Comparison of ENCODE assay signal across 1 cellular context in the genomic region with DNA sequence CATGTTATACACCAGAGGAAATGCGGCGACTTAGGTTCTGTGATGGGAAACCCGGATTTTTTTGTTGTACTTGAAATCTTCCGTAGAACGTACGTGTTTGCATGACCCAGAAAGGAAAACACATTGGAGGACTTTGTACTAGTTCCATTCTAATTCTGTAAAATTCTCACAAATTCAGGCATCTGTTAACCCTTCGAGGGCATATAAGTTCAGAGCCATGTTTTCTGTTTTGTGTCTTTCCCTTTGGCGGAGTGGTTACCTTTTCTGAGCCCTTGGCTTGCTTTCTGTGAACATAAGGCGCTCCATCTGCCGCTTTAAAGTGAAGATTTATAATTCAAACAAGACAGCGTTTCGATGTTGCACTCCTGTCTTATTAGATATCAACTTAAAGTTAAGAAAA.
A peak's percentile ranks its signal among the peaks of the same experiment; 100 is the strongest.
TF ChIP-seq lines count a peak whose summit lies in the region.

No MANE protein-coding gene starts in this region.

TF ChIP-seq in HepG2, 621 proteins besides CTCF, POLR2A, EP300 and RAD21:
- TF ChIP-seq NR1H2 (CRISPR knock-in tag; IDR thresholded peaks at IDR 0.05; ENCODE audit: borderline replicate concordance, low read depth) (no peak), HIVEP1 (CRISPR knock-in tag; IDR thresholded peaks at IDR 0.05) (no peak), ZSCAN21 (CRISPR knock-in tag; IDR thresholded peaks at IDR 0.05; ENCODE audit: borderline replicate concordance) (no peak), ZNF709 (CRISPR knock-in tag; IDR thresholded peaks at IDR 0.05) (no peak), ZIK1 (CRISPR knock-in tag; IDR thresholded peaks at IDR 0.05; ENCODE audit: borderline replicate concordance, low read depth) (no peak), HNF4G (IDR thresholded peaks at IDR 0.05; ENCODE audit: borderline replicate concordance, low read depth, low read length) (peak; percentile 18; the same call in 1 of the 2 replicates), HNF4G (CRISPR knock-in tag; IDR thresholded peaks at IDR 0.05; ENCODE audit: borderline replicate concordance, low read depth) (no peak), NRL (CRISPR knock-in tag; IDR thresholded peaks at IDR 0.05; ENCODE audit: borderline replicate concordance) (no peak), ZNF296 (CRISPR knock-in tag; conservative IDR thresholded peaks at IDR 0.05) (no peak), ZNF180 (CRISPR knock-in tag; IDR thresholded peaks at IDR 0.05; ENCODE audit: borderline replicate concordance, low read depth) (no peak), ZNF550 (CRISPR knock-in tag; IDR thresholded peaks at IDR 0.05; ENCODE audit: borderline replicate concordance) (no peak), CBFB (CRISPR knock-in tag; IDR thresholded peaks at IDR 0.05) (no peak), TARDBP (CRISPR knock-in tag; IDR thresholded peaks at IDR 0.05) (no peak), HHEX (CRISPR knock-in tag; IDR thresholded peaks at IDR 0.05) (no peak), TOE1 (CRISPR knock-in tag; IDR thresholded peaks at IDR 0.05) (no peak), FOXA3 (CRISPR knock-in tag; IDR thresholded peaks at IDR 0.05) (no peak), ZNF652 (CRISPR knock-in tag; IDR thresholded peaks at IDR 0.05; ENCODE audit: borderline replicate concordance, low read depth) (peak; percentile 96), FOXP1 (IDR thresholded peaks at IDR 0.05) (no peak), FOXP1 (CRISPR knock-in tag; IDR thresholded peaks at IDR 0.05) (no peak), TBX2 (CRISPR knock-in tag; IDR thresholded peaks at IDR 0.05; ENCODE audit: borderline replicate concordance) (no peak), ASH2L (IDR thresholded peaks at IDR 0.05; ENCODE audit: insufficient read length, low read depth, low read length) (peak; percentile 29)
- TF ChIP-seq, protein P1, sequence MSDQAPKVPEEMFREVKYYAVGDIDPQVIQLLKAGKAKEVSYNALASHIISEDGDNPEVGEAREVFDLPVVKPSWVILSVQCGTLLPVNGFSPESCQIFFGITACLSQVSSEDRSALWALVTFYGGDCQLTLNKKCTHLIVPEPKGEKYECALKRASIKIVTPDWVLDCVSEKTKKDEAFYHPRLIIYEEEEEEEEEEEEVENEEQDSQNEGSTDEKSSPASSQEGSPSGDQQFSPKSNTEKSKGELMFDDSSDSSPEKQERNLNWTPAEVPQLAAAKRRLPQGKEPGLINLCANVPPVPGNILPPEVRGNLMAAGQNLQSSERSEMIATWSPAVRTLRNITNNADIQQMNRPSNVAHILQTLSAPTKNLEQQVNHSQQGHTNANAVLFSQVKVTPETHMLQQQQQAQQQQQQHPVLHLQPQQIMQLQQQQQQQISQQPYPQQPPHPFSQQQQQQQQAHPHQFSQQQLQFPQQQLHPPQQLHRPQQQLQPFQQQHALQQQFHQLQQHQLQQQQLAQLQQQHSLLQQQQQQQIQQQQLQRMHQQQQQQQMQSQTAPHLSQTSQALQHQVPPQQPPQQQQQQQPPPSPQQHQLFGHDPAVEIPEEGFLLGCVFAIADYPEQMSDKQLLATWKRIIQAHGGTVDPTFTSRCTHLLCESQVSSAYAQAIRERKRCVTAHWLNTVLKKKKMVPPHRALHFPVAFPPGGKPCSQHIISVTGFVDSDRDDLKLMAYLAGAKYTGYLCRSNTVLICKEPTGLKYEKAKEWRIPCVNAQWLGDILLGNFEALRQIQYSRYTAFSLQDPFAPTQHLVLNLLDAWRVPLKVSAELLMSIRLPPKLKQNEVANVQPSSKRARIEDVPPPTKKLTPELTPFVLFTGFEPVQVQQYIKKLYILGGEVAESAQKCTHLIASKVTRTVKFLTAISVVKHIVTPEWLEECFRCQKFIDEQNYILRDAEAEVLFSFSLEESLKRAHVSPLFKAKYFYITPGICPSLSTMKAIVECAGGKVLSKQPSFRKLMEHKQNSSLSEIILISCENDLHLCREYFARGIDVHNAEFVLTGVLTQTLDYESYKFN (CRISPR knock-in tag; conservative IDR thresholded peaks at IDR 0.05): peak; percentile 49
- TF ChIP-seq, protein P2, sequence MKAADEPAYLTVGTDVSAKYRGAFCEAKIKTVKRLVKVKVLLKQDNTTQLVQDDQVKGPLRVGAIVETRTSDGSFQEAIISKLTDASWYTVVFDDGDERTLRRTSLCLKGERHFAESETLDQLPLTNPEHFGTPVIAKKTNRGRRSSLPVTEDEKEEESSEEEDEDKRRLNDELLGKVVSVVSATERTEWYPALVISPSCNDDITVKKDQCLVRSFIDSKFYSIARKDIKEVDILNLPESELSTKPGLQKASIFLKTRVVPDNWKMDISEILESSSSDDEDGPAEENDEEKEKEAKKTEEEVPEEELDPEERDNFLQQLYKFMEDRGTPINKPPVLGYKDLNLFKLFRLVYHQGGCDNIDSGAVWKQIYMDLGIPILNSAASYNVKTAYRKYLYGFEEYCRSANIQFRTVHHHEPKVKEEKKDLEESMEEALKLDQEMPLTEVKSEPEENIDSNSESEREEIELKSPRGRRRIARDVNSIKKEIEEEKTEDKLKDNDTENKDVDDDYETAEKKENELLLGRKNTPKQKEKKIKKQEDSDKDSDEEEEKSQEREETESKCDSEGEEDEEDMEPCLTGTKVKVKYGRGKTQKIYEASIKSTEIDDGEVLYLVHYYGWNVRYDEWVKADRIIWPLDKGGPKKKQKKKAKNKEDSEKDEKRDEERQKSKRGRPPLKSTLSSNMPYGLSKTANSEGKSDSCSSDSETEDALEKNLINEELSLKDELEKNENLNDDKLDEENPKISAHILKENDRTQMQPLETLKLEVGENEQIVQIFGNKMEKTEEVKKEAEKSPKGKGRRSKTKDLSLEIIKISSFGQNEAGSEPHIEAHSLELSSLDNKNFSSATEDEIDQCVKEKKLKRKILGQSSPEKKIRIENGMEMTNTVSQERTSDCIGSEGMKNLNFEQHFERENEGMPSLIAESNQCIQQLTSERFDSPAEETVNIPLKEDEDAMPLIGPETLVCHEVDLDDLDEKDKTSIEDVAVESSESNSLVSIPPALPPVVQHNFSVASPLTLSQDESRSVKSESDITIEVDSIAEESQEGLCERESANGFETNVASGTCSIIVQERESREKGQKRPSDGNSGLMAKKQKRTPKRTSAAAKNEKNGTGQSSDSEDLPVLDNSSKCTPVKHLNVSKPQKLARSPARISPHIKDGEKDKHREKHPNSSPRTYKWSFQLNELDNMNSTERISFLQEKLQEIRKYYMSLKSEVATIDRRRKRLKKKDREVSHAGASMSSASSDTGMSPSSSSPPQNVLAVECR (CRISPR knock-in tag; IDR thresholded peaks at IDR 0.05; ENCODE audit: borderline replicate concordance): no peak
- TF ChIP-seq, protein P3, sequence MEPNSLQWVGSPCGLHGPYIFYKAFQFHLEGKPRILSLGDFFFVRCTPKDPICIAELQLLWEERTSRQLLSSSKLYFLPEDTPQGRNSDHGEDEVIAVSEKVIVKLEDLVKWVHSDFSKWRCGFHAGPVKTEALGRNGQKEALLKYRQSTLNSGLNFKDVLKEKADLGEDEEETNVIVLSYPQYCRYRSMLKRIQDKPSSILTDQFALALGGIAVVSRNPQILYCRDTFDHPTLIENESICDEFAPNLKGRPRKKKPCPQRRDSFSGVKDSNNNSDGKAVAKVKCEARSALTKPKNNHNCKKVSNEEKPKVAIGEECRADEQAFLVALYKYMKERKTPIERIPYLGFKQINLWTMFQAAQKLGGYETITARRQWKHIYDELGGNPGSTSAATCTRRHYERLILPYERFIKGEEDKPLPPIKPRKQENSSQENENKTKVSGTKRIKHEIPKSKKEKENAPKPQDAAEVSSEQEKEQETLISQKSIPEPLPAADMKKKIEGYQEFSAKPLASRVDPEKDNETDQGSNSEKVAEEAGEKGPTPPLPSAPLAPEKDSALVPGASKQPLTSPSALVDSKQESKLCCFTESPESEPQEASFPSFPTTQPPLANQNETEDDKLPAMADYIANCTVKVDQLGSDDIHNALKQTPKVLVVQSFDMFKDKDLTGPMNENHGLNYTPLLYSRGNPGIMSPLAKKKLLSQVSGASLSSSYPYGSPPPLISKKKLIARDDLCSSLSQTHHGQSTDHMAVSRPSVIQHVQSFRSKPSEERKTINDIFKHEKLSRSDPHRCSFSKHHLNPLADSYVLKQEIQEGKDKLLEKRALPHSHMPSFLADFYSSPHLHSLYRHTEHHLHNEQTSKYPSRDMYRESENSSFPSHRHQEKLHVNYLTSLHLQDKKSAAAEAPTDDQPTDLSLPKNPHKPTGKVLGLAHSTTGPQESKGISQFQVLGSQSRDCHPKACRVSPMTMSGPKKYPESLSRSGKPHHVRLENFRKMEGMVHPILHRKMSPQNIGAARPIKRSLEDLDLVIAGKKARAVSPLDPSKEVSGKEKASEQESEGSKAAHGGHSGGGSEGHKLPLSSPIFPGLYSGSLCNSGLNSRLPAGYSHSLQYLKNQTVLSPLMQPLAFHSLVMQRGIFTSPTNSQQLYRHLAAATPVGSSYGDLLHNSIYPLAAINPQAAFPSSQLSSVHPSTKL (CRISPR knock-in tag; IDR thresholded peaks at IDR 0.05): 0 out of 2 replicates have a peak, but pooled peaks have one; percentile 10
- TF ChIP-seq, protein P4, sequence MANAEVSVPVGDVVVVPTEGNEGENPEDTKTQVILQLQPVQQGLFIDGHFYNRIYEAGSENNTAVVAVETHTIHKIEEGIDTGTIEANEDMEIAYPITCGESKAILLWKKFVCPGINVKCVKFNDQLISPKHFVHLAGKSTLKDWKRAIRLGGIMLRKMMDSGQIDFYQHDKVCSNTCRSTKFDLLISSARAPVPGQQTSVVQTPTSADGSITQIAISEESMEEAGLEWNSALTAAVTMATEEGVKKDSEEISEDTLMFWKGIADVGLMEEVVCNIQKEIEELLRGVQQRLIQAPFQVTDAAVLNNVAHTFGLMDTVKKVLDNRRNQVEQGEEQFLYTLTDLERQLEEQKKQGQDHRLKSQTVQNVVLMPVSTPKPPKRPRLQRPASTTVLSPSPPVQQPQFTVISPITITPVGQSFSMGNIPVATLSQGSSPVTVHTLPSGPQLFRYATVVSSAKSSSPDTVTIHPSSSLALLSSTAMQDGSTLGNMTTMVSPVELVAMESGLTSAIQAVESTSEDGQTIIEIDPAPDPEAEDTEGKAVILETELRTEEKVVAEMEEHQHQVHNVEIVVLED (CRISPR knock-in tag; IDR thresholded peaks at IDR 0.05; ENCODE audit: borderline replicate concordance): no peak
- TF ChIP-seq, protein P5, sequence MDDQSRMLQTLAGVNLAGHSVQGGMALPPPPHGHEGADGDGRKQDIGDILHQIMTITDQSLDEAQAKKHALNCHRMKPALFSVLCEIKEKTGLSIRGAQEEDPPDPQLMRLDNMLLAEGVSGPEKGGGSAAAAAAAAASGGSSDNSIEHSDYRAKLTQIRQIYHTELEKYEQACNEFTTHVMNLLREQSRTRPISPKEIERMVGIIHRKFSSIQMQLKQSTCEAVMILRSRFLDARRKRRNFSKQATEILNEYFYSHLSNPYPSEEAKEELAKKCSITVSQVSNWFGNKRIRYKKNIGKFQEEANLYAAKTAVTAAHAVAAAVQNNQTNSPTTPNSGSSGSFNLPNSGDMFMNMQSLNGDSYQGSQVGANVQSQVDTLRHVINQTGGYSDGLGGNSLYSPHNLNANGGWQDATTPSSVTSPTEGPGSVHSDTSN (CRISPR knock-in tag; IDR thresholded peaks at IDR 0.05; ENCODE audit: borderline replicate concordance): no peak
- TF ChIP-seq, protein P6, sequence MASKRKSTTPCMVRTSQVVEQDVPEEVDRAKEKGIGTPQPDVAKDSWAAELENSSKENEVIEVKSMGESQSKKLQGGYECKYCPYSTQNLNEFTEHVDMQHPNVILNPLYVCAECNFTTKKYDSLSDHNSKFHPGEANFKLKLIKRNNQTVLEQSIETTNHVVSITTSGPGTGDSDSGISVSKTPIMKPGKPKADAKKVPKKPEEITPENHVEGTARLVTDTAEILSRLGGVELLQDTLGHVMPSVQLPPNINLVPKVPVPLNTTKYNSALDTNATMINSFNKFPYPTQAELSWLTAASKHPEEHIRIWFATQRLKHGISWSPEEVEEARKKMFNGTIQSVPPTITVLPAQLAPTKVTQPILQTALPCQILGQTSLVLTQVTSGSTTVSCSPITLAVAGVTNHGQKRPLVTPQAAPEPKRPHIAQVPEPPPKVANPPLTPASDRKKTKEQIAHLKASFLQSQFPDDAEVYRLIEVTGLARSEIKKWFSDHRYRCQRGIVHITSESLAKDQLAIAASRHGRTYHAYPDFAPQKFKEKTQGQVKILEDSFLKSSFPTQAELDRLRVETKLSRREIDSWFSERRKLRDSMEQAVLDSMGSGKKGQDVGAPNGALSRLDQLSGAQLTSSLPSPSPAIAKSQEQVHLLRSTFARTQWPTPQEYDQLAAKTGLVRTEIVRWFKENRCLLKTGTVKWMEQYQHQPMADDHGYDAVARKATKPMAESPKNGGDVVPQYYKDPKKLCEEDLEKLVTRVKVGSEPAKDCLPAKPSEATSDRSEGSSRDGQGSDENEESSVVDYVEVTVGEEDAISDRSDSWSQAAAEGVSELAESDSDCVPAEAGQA (IDR thresholded peaks at IDR 0.05; ENCODE audit: low read depth): no peak
- TF ChIP-seq, protein P6 (CRISPR knock-in tag; IDR thresholded peaks at IDR 0.05; ENCODE audit: borderline replicate concordance): no peak
